16 cellular contexts compared by ENCODE assay signal in genomic region chr2:163715199-163715598, GRCh38. TPM values are rescaled to one million over a fixed set of nuclear protein-coding genes. Genes with fewer than 3 reads are reported as not detected.
"Had no signal": no experiment of that assay in that cellular context is flagged by ENCODE, and none has a peak within 500 bp of the region (broad histone marks: within the 10 kb centered on the region; RNA-seq: fewer than 3 reads in every experiment).

No MANE protein-coding gene starts in this region.

- H3K4me1 ChIP-seq: colonic mucosa, lower lobe of right lung, transverse colon had no signal

- DNase-seq: activated CD4-positive, alpha-beta memory T cell treated with anti-CD3 and anti-CD28 coated beads, Interleukin-2, amount 10 ng/mL, durations not matched to agents 7 days and 5 days; activated CD4-positive, alpha-beta T cell treated with anti-CD3 and anti-CD28 coated beads for 36 hours; activated CD8-positive, alpha-beta memory T cell treated with anti-CD3 and anti-CD28 coated beads, Interleukin-2, amount 50 U/mL, for 4 hours; aorta; colonic mucosa; effector CD4-positive, alpha-beta T cell; foreskin melanocyte; lower lobe of right lung; naive B cell; right cardiac atrium; stimulated activated naive B cell treated with anti-CD40 and anti-IgM and Interleukin-4, amounts not matched to agents 10 μg/mL and 1 μg/mL and 100 μg/mL, for 72 hours; transverse colon had no signal

- H3K4me1 Mint-ChIP-seq: activated CD4-positive, alpha-beta memory T cell treated with anti-CD3 and anti-CD28 coated beads, Interleukin-2, amount 10 ng/mL, durations not matched to agents 7 days and 5 days; activated CD4-positive, alpha-beta T cell treated with anti-CD3 and anti-CD28 coated beads for 36 hours; naive B cell; stimulated activated naive B cell treated with anti-CD40 and anti-IgM and Interleukin-4, amounts not matched to agents 10 μg/mL and 1 μg/mL and 100 μg/mL, for 72 hours had no signal

- ATAC-seq: activated CD4-positive, alpha-beta T cell treated with anti-CD3 and anti-CD28 coated beads for 36 hours; lower lobe of right lung; right cardiac atrium; stimulated activated naive B cell treated with anti-CD40 and anti-IgM and Interleukin-4, amounts not matched to agents 10 μg/mL and 1 μg/mL and 100 μg/mL, for 72 hours had no signal

- H3K27me3 Mint-ChIP-seq: activated CD4-positive, alpha-beta memory T cell treated with anti-CD3 and anti-CD28 coated beads, Interleukin-2, amount 10 ng/mL, durations not matched to agents 7 days and 5 days; activated CD4-positive, alpha-beta T cell treated with anti-CD3 and anti-CD28 coated beads for 36 hours; naive B cell had no signal

- H3K27me3 ChIP-seq: colonic mucosa, neutrophil, transverse colon had no signal

- H3K27ac ChIP-seq: colonic mucosa, lower lobe of right lung, neutrophil, transverse colon had no signal

- H3K36me3 ChIP-seq: colonic mucosa, lower lobe of right lung, neutrophil, transverse colon had no signal

- H3K4me3 Mint-ChIP-seq: activated CD4-positive, alpha-beta memory T cell treated with anti-CD3 and anti-CD28 coated beads, Interleukin-2, amount 10 ng/mL, durations not matched to agents 7 days and 5 days; activated CD4-positive, alpha-beta T cell treated with anti-CD3 and anti-CD28 coated beads for 36 hours; naive B cell; stimulated activated naive B cell treated with anti-CD40 and anti-IgM and Interleukin-4, amounts not matched to agents 10 μg/mL and 1 μg/mL and 100 μg/mL, for 72 hours had no signal

- H3K36me3 Mint-ChIP-seq: naive B cell; stimulated activated naive B cell treated with anti-CD40 and anti-IgM and Interleukin-4, amounts not matched to agents 10 μg/mL and 1 μg/mL and 100 μg/mL, for 72 hours had no signal

- FAIRE-seq: endothelial cell of umbilical vein, keratinocyte had no signal

- H3K4me3 ChIP-seq: colonic mucosa, lower lobe of right lung, transverse colon had no signal

- H3K9me3 Mint-ChIP-seq: activated CD4-positive, alpha-beta memory T cell treated with anti-CD3 and anti-CD28 coated beads, Interleukin-2, amount 10 ng/mL, durations not matched to agents 7 days and 5 days; naive B cell; stimulated activated naive B cell treated with anti-CD40 and anti-IgM and Interleukin-4, amounts not matched to agents 10 μg/mL and 1 μg/mL and 100 μg/mL, for 72 hours had no signal

- H3K27ac Mint-ChIP-seq: activated CD4-positive, alpha-beta memory T cell treated with anti-CD3 and anti-CD28 coated beads, Interleukin-2, amount 10 ng/mL, durations not matched to agents 7 days and 5 days; activated CD4-positive, alpha-beta T cell treated with anti-CD3 and anti-CD28 coated beads for 36 hours; naive B cell; stimulated activated naive B cell treated with anti-CD40 and anti-IgM and Interleukin-4, amounts not matched to agents 10 μg/mL and 1 μg/mL and 100 μg/mL, for 72 hours had no signal

- H3K9me3 ChIP-seq: colonic mucosa, lower lobe of right lung, neutrophil, transverse colon had no signal

RNA-seq across cellular contexts. Expression of gene FIGN, which starts 20.6 kb away (rescaled TPM):
- total RNA-seq: activated CD4-positive, alpha-beta memory T cell treated with anti-CD3 and anti-CD28 coated beads, Interleukin-2, amount 10 ng/mL, durations not matched to agents 7 days and 5 days; activated CD4-positive, alpha-beta T cell treated with anti-CD3 and anti-CD28 coated beads for 36 hours; T-helper 2 cell treated with Interferon-gamma antibody and Interleukin-4, amounts not matched to agents 100 ng/mL and 5 ng/mL, for 36 hours had no signal
